Comparison of ENCODE assay signal across 7 cellular contexts in genomic region chr15:52261026-52261425, GRCh38. TPM values are rescaled to one million over a fixed set of nuclear protein-coding genes. Genes with fewer than 3 reads are reported as not detected.
DNase-seq lines count a peak whose midpoint lies in the region; ATAC-seq and TF ChIP-seq lines count a peak whose summit lies in the region.

No MANE protein-coding gene starts in this region.

- DNase-seq in RWPE1 (ENCODE audit: low spot score) = no peak
- DNase-seq in esophagus squamous epithelium (lab: John Stamatoyannopoulos, UW) = no peak
- DNase-seq in COR-L47 (lab: John Stamatoyannopoulos, UW) = no peak
- no peak for DNase-seq in inferior parietal cortex (ENCODE audit: extremely low spot score)

- peak overlapping the region; percentile 96 for H3K27ac ChIP-seq in HUES64 (ENCODE audit: low read depth, low read length)
- peak overlapping the region; percentile 37; the same call in 1 of the 2 replicates for H3K27ac ChIP-seq in RWPE1
- peak overlapping the region; percentile 27 to 84 (median 74) for H3K27ac ChIP-seq in esophagus squamous epithelium
- H3K27ac ChIP-seq in skeletal muscle tissue (ENCODE audit: low read depth, low read length) = peak overlapping the region; percentile 65

- intact Hi-C loops in esophagus squamous epithelium (cut with DNase I) = no loop called here

- CTCF ChIA-PET in RWPE1 (lab: Yijun Ruan, JAX) = interaction anchor here (0.7 to 1.2 kb wide), 2 partner anchors 27 to 53 kb away, joined by 3 read pairs; no protein-coding TSS in a partner anchor

- peaks cover 43% of the 10 kb centered on the region for H3K4me1 ChIP-seq in HUES64 (ENCODE audit: insufficient read depth, low read length)
- H3K4me1 ChIP-seq in esophagus squamous epithelium = peaks cover 0 to 36% (median 26%) of the 10 kb centered on the region in 3 donors
- H3K4me1 ChIP-seq in skeletal muscle tissue (ENCODE audit: control insufficient read depth in 3 of 3, insufficient read depth in 3 of 3, low read length in 3 of 3) = peaks cover 25 to 29% (median 27%) of the 10 kb centered on the region in 3 donors

- H3K36me3 ChIP-seq in HUES64 (ENCODE audit: insufficient read depth, low read length) = peaks cover 18% of the 10 kb centered on the region
- H3K36me3 ChIP-seq in esophagus squamous epithelium = peaks cover 0 to 80% (median 0%) of the 10 kb centered on the region in 3 donors
- no peaks in the 10 kb centered on the region for H3K36me3 ChIP-seq in skeletal muscle tissue (ENCODE audit: control insufficient read depth in 3 of 3, insufficient read depth in 3 of 3, low read length in 3 of 3)

- H3K9me3 ChIP-seq in HUES64 (ENCODE audit: insufficient read depth, low read depth, low read length) (no peaks in the 10 kb centered on the region), esophagus squamous epithelium (no peaks in the 10 kb centered on the region), skeletal muscle tissue (ENCODE audit: control insufficient read depth in 3 of 3, low read length in 3 of 3) (no peaks in the 10 kb centered on the region)

- TF ChIP-seq CTCF in RWPE1 (conservative IDR thresholded peaks at IDR 0.05; ENCODE audit: low read depth) (no peak), esophagus squamous epithelium (IDR thresholded peaks at IDR 0.05) (no peak)

- no peak for TF ChIP-seq POLR2A in esophagus squamous epithelium (IDR thresholded peaks at IDR 0.05)

- no peaks in the 10 kb centered on the region for H3K27me3 ChIP-seq in HUES64 (ENCODE audit: insufficient read depth, low read length)
- no peaks in the 10 kb centered on the region for H3K27me3 ChIP-seq in esophagus squamous epithelium
- no peaks in the 10 kb centered on the region for H3K27me3 ChIP-seq in skeletal muscle tissue (ENCODE audit: control insufficient read depth in 3 of 3, insufficient read depth in 3 of 3, low read length in 3 of 3)

- H3K4me3 ChIP-seq in HUES64 (ENCODE audit: low read length) = no peak overlapping the region
- H3K4me3 ChIP-seq in esophagus squamous epithelium = no peak overlapping the region
- H3K4me3 ChIP-seq in skeletal muscle tissue (ENCODE audit: low read length in 3 of 3) = no peak overlapping the region

- no peak for ATAC-seq in HG02642 (IDR thresholded peaks at IDR 0.05; ENCODE audit: poor library complexity, unreplicated experiment)

- POLR2A ChIA-PET in RWPE1 (lab: Yijun Ruan, JAX; ENCODE audit: low non-redundant PET) = no interaction called here

- WGBS in HUES64 = 96% methylated on average over 10 of the region's 10 CpGs
- 85 to 87% methylated on average over 4 to 7 of the region's 10 CpGs for WGBS in esophagus squamous epithelium, 2 donors

- H3K9ac ChIP-seq in HUES64 (ENCODE audit: low read depth, low read length) = peak overlapping the region; percentile 50
- no peak overlapping the region for H3K9ac ChIP-seq in skeletal muscle tissue (ENCODE audit: low read depth in 1 of 3, low read length in 3 of 3)

RNA-seq across cellular contexts. Expression of gene MYO5C, which starts 34.6 kb away (rescaled TPM):
- 9.7 TPM for polyA plus RNA-seq in HUES64 (2013, experiment 1 of 2)
- polyA plus RNA-seq in HUES64 (2013, experiment 2 of 2) = 8.1 TPM
- 10 to 100 TPM; 17.8 to 25.5 (median 23.6) TPM for total RNA-seq in esophagus squamous epithelium
- 3.7 TPM for total RNA-seq in skeletal muscle tissue

Comparison
In these comparisons a context has a peak if more than half of its experiments do, and no peak if none do; other contexts are left out.
1. H3K27ac ChIP-seq: peak in every context shown above with its lines; median percentile 96 in HUES64; 74 in esophagus squamous epithelium; 65 in skeletal muscle tissue; 37 in RWPE1.